In the genomic region with DNA sequence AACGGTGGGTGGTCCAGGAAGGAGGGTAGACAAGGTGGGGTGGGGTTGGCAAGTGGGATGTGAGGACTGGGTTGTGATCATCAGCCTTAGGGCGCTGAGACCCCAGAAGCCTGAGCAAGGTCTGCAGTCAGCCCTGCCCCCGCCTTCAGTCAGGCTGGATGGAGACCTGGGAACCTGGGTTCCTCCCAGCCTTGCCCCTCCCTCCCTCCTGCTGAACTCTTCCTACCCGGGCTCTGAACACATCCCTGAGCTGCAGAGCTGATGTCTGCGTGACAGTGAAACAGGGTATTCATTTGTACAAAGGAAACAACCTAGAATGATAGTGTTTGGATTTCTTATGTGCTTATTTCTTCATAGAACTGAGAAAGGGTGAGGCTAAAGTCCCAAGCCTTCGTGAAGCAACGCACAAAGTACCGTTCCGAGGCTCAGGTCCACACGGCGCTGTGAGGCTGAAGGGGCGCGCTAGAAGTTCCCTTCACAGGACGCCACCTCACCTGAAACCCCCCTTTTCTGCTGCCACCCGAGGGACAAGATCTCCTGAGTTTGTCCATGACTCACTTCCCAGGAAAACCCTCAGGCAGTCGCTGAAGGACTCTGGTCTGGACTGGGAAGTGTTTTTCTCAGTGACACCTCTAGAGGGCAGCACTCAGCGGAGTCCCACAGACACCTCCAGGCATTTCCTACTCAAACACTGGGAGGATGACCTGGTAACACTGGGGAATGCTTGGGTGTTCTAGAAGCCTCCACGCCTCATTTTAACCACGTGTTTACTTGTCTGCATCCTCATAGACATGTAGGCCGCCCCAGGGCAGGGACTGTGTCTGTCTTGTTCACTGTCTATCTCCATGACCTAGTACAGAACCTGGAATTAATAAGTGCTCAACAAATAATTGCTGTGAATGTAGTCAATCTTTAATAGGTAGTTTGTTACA, we compare ENCODE assay signal across 8 cellular contexts. TPM values are rescaled to one million over a fixed set of nuclear protein-coding genes. Genes with fewer than 3 reads are reported as not detected.
DNase-seq lines count a peak whose midpoint lies in the region; ATAC-seq, FAIRE-seq and TF ChIP-seq lines count a peak whose summit lies in the region.

No MANE protein-coding gene starts in this region.

- peaks cover 29% of the 10 kb centered on the region for H3K27me3 Mint-ChIP-seq in activated CD4-positive, alpha-beta memory T cell treated with anti-CD3 and anti-CD28 coated beads for 36 hours
- peaks cover 29 to 40% (median 36%) of the 10 kb centered on the region in 3 donors for H3K27me3 Mint-ChIP-seq in naive B cell

- H3K9ac ChIP-seq in endothelial cell of umbilical vein (replicated peaks; ENCODE audit: extremely low read depth, insufficient read depth, low read length) = no peak overlapping the region

- intact Hi-C loops in activated CD4-positive, alpha-beta memory T cell treated with anti-CD3 and anti-CD28 coated beads for 36 hours (cut with micrococcal nuclease) = no loop called here
- intact Hi-C loops in endothelial cell of umbilical vein (cut with micrococcal nuclease) = loop anchor here (1.0 to 5.0 kb wide), 3 partner anchors 226 to 643 kb away; a partner anchor contains a TSS

- H3K27ac Mint-ChIP-seq in activated CD4-positive, alpha-beta memory T cell treated with anti-CD3 and anti-CD28 coated beads for 36 hours = no peak overlapping the region
- H3K27ac Mint-ChIP-seq in naive B cell = no peak overlapping the region

- H3K4me2 ChIP-seq in endothelial cell of umbilical vein (ENCODE audit: insufficient read depth, low read length) = no peak overlapping the region

- no peaks in the 10 kb centered on the region for H3K9me3 ChIP-seq in endothelial cell of umbilical vein (replicated peaks; ENCODE audit: control insufficient read depth, insufficient read depth, low read length)

- no TSS peak for BruUV-seq in endothelial cell of umbilical vein (replicated peaks; lab: Mats Ljungman, UMichigan)

- H3K27ac ChIP-seq in endothelial cell of umbilical vein (ENCODE audit: insufficient read depth, low read depth, low read length) (no peak overlapping the region), substantia nigra (ENCODE audit: low read depth, low read length, poor library complexity, severe bottlenecking) (no peak overlapping the region)

- ATAC-seq in HG02885 (IDR thresholded peaks at IDR 0.05; ENCODE audit: poor library complexity, unreplicated experiment) = peak; percentile 90
- peak; percentile 41 to 69 for ATAC-seq in naive B cell (ENCODE audit: low read depth in 2 of 2)

- TF ChIP-seq CTCF in endothelial cell of umbilical vein (IDR thresholded peaks at IDR 0.05; ENCODE audit: extremely low read depth in 1 of 2, insufficient read depth in 1 of 2, low read depth in 1 of 2, low read length in 2 of 2) = peak; percentile 66 to 78

- H3K36me3 Mint-ChIP-seq in activated CD4-positive, alpha-beta memory T cell treated with anti-CD3 and anti-CD28 coated beads for 36 hours = no peaks in the 10 kb centered on the region
- H3K36me3 Mint-ChIP-seq in naive B cell = no peaks in the 10 kb centered on the region

- no peaks in the 10 kb centered on the region for H3K36me3 ChIP-seq in endothelial cell of umbilical vein (ENCODE audit: control insufficient read depth in 2 of 2, extremely low read depth in 1 of 2, insufficient read depth in 2 of 2, low read length in 2 of 2)

- CTCF ChIA-PET in activated CD4-positive, alpha-beta memory T cell treated with anti-CD3 and anti-CD28 coated beads for 36 hours (lab: Charles Lee) = interaction anchor here (1.0 kb wide), 1 partner anchor 11 kb away, joined by 3 read pairs; no protein-coding TSS in a partner anchor
- CTCF ChIA-PET in endothelial cell of umbilical vein (lab: Charles Lee) = interaction anchor here (1.3 kb wide), 1 partner anchor 157 kb away, joined by 4 read pairs; no protein-coding TSS in a partner anchor

- H3K9me3 Mint-ChIP-seq in activated CD4-positive, alpha-beta memory T cell treated with anti-CD3 and anti-CD28 coated beads for 36 hours = no peaks in the 10 kb centered on the region
- peaks cover 0 to 1% (median 0%) of the 10 kb centered on the region in 7 donors for H3K9me3 Mint-ChIP-seq in naive B cell

- no peaks in the 10 kb centered on the region for H3K79me2 ChIP-seq in endothelial cell of umbilical vein (ENCODE audit: control insufficient read depth, insufficient read depth, low read length)

- no peak overlapping the region for H3K4me3 Mint-ChIP-seq in activated CD4-positive, alpha-beta memory T cell treated with anti-CD3 and anti-CD28 coated beads for 36 hours
- no peak overlapping the region for H3K4me3 Mint-ChIP-seq in naive B cell

- POLR2A ChIA-PET in activated CD4-positive, alpha-beta memory T cell treated with anti-CD3 and anti-CD28 coated beads for 36 hours (lab: Charles Lee) = no interaction called here
- POLR2A ChIA-PET in endothelial cell of umbilical vein (lab: Charles Lee) = no interaction called here

- no peaks in the 10 kb centered on the region for H3K9me1 ChIP-seq in endothelial cell of umbilical vein (replicated peaks; ENCODE audit: control insufficient read depth, extremely low read depth, insufficient read depth, low read length)

- dilution Hi-C loops in endothelial cell of umbilical vein (cut with MboI; ENCODE audit: extremely low pct_ligation_motif_present, low sequenced_read_pairs) = no loop called here

- peaks cover 0 to 5% of the 10 kb centered on the region in 2 experiments for H3K27me3 ChIP-seq in endothelial cell of umbilical vein (ENCODE audit: control insufficient read depth in 2 of 2, insufficient read depth in 2 of 2, low read length in 2 of 2)

- peak; percentile 45 for DNase-seq in SIG-M5 treated with dmso at 0.1 percent for 504 hours (lab: John Stamatoyannopoulos, UW; ENCODE audit: unreplicated experiment)
- no peak for DNase-seq in SIG-M5 (lab: John Stamatoyannopoulos, UW)
- DNase-seq in NCI-H446 treated with DMSO at 0.1 percent for 48 hours (lab: John Stamatoyannopoulos, UW) = peak; percentile 38
- DNase-seq in activated CD4-positive, alpha-beta memory T cell treated with anti-CD3 and anti-CD28 coated beads for 36 hours = peak; percentile 60
- peak; percentile 65 for DNase-seq in endothelial cell of umbilical vein (ENCODE audit: low read depth, low spot score)
- DNase-seq in naive B cell = peak; percentile 22
- DNase-seq in substantia nigra (lab: John Stamatoyannopoulos, UW) = peak in 27 of 49 donors; percentile 4 to 45 (median 13)

- no peaks in the 10 kb centered on the region for H3K4me1 Mint-ChIP-seq in activated CD4-positive, alpha-beta memory T cell treated with anti-CD3 and anti-CD28 coated beads for 36 hours (ENCODE audit: low read depth)
- H3K4me1 Mint-ChIP-seq in naive B cell = peaks cover 0 to 1% (median 0%) of the 10 kb centered on the region in 3 donors

- no peak for TF ChIP-seq POLR2A in endothelial cell of umbilical vein (IDR thresholded peaks at IDR 0.05; ENCODE audit: low read depth, low read length)

- no peak overlapping the region for H2AFZ ChIP-seq in endothelial cell of umbilical vein (ENCODE audit: low read depth, low read length)

- FAIRE-seq in endothelial cell of umbilical vein (lab: Jason Lieb, UNC) = peak; percentile 89

- no peaks in the 10 kb centered on the region for H3K4me1 ChIP-seq in endothelial cell of umbilical vein (ENCODE audit: control insufficient read depth, extremely low read depth, insufficient read depth, low read length)

- H4K20me1 ChIP-seq in endothelial cell of umbilical vein (replicated peaks; ENCODE audit: control insufficient read depth, extremely low read depth, insufficient read depth, low read length) = no peaks in the 10 kb centered on the region

- H3K4me3 ChIP-seq in endothelial cell of umbilical vein (replicated peaks in 1 of 3; ENCODE audit: insufficient read depth in 1 of 3, low read depth in 1 of 3, low read length in 3 of 3) = no peak overlapping the region

TF ChIP-seq in endothelial cell of umbilical vein, 7 proteins besides CTCF, POLR2A, EP300 and RAD21:
- TF ChIP-seq EZH2 (IDR thresholded peaks at IDR 0.05; ENCODE audit: borderline replicate concordance, low read depth, low read length, severe bottlenecking) (no peak), MYC (IDR thresholded peaks at IDR 0.05; ENCODE audit: low read depth, low read length) (no peak)
- TF ChIP-seq, protein P1, sequence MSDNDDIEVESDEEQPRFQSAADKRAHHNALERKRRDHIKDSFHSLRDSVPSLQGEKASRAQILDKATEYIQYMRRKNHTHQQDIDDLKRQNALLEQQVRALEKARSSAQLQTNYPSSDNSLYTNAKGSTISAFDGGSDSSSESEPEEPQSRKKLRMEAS (IDR thresholded peaks at IDR 0.05; ENCODE audit: insufficient read depth, insufficient read length) = peak; percentile 46

RNA-seq across cellular contexts. Expression of a gene that starts 1.2 kb away (rescaled TPM):
- total RNA-seq in activated CD4-positive, alpha-beta memory T cell treated with anti-CD3 and anti-CD28 coated beads for 36 hours = not detected
- not detected in 2 replicates for total RNA-seq in endothelial cell of umbilical vein
- polyA plus RNA-seq in endothelial cell of umbilical vein (not detected in 2 replicates), naive B cell (ENCODE audit: low read depth in 6 of 6) (not detected)
- polyA plus RNA-seq in endothelial cell of umbilical vein (2011; cell fraction: cytosol; rRNA removed) = not detected in 2 replicates
- not detected in 2 replicates for polyA plus RNA-seq in endothelial cell of umbilical vein (2011; cell fraction: nucleus; rRNA removed)
- polyA plus RNA-seq in endothelial cell of umbilical vein (2012) = not detected in 2 replicates
- polyA minus RNA-seq in endothelial cell of umbilical vein = not detected in 2 replicates
- polyA minus RNA-seq in endothelial cell of umbilical vein (2011; cell fraction: cytosol; rRNA and poly(A)+ RNA removed) = not detected
- not detected in 2 replicates for polyA minus RNA-seq in endothelial cell of umbilical vein (2011; cell fraction: nucleus; rRNA and poly(A)+ RNA removed)

RNA-seq across cellular contexts. Expression of a gene that starts 35.8 kb away (rescaled TPM):
- total RNA-seq in activated CD4-positive, alpha-beta memory T cell treated with anti-CD3 and anti-CD28 coated beads for 36 hours = not detected
- not detected in 2 replicates for total RNA-seq in endothelial cell of umbilical vein
- not detected in 2 replicates for polyA plus RNA-seq in endothelial cell of umbilical vein
- not detected in 2 replicates for polyA plus RNA-seq in endothelial cell of umbilical vein (2011; cell fraction: cytosol; rRNA removed)
- not detected in 2 replicates for polyA plus RNA-seq in endothelial cell of umbilical vein (2011; cell fraction: nucleus; rRNA removed)
- polyA plus RNA-seq in endothelial cell of umbilical vein (2012) = not detected in 2 replicates
- not detected in 2 replicates for polyA minus RNA-seq in endothelial cell of umbilical vein
- polyA minus RNA-seq in endothelial cell of umbilical vein (2011; cell fraction: cytosol; rRNA and poly(A)+ RNA removed) = not detected
- not detected in 2 replicates for polyA minus RNA-seq in endothelial cell of umbilical vein (2011; cell fraction: nucleus; rRNA and poly(A)+ RNA removed)
- not detected for polyA plus RNA-seq in naive B cell (ENCODE audit: low read depth in 6 of 6)
